24 cellular contexts compared by ENCODE assay signal in genomic region chr3:124934577-124934976, GRCh38. TPM values are rescaled to one million over a fixed set of nuclear protein-coding genes. Genes with fewer than 3 reads are reported as not detected.
A peak's percentile ranks its signal among the peaks of the same experiment; 100 is the strongest.
DNase-seq lines count a peak whose midpoint lies in the region; ATAC-seq and TF ChIP-seq lines count a peak whose summit lies in the region.
"Had no signal": no experiment of that assay in that cellular context is flagged by ENCODE, and none has a peak within 500 bp of the region (broad histone marks: within the 10 kb centered on the region; RNA-seq: fewer than 3 reads in every experiment).

MUC13 (minus strand) TSS chr3:124934751; CDS start chr3:124934712, 39 bp downstream.

- H3K27ac Mint-ChIP-seq in Calu3 (ENCODE audit: unreplicated experiment), result peak within 1 kb of the TSS; percentile 28
- no peak within 1 kb of the TSS for H3K27ac Mint-ChIP-seq in activated CD4-positive, alpha-beta T cell treated with anti-CD3 and anti-CD28 coated beads, Interleukin-2, amount 10 ng/mL, durations not matched to agents 7 days and 5 days
- H3K27ac Mint-ChIP-seq in activated T-cell treated with anti-CD3 and anti-CD28 coated beads, Interleukin-2, amount 50 U/mL, for 72 hours, result no peak within 1 kb of the TSS

- CTCF ChIA-PET in Calu3 (lab: Charles Lee), result interaction anchor here (0.9 to 1.1 kb wide), 4 partner anchors 17 to 546 kb away, joined by 3 to 4 read pairs (median 4); no protein-coding TSS in a partner anchor
- CTCF ChIA-PET in activated CD4-positive, alpha-beta T cell treated with anti-CD3 and anti-CD28 coated beads, Interleukin-2, amount 10 ng/mL, durations not matched to agents 7 days and 5 days (lab: Charles Lee), result no interaction called here

- DNase-seq in Calu3, result peak; percentile 47
- no peak for DNase-seq in Karpas-422
- DNase-seq in body of pancreas, result no peak
- DNase-seq in NAMALWA (ENCODE audit: low spot score), result no peak
- no peak for DNase-seq in activated CD4-positive, alpha-beta T cell treated with anti-CD3 and anti-CD28 coated beads, Interleukin-2, amount 10 ng/mL, durations not matched to agents 7 days and 5 days
- no peak for DNase-seq in activated T-cell treated with anti-CD3 and anti-CD28 coated beads, Interleukin-2, amount 50 U/mL, for 72 hours
- DNase-seq in activated effector memory CD4-positive, alpha-beta T cell treated with Interleukin-2 at 50 U/mL for 16 hours, result no peak
- DNase-seq: activated CD4-positive, alpha-beta T cell treated with anti-CD3 and anti-CD28 coated beads for 4 hours; activated CD8-positive, alpha-beta memory T cell treated with anti-CD3 and anti-CD28 coated beads, Interleukin-2, amount 50 U/mL, for 48 hours; activated naive CD4-positive, alpha-beta T cell treated with anti-CD3 and anti-CD28 coated beads, Interleukin-2, amount 50 U/mL, for 16 hours; dermis blood vessel endothelial cell; DND-41; MM.1S; naive thymus-derived CD4-positive, alpha-beta T cell; NCI-H2081; NCI-H748 treated with DMSO at 0.1 percent for 48 hours; stimulated activated CD4-positive, alpha-beta T cell treated with anti-CD3 and anti-CD28 coated beads, Interleukin-12 subunit alpha, Interleukin-12 subunit beta, amount 100 ng/mL, for 4 hours; stimulated activated naive CD8-positive, alpha-beta T cell treated with anti-CD3 and anti-CD28 coated beads, Interleukin-15, Interleukin-2, amounts not matched to agents 100 U/mL and 50 U/mL, for 24 hours; upper lobe of right lung had no signal

- no peak for TF ChIP-seq POLR2A in body of pancreas (IDR thresholded peaks at IDR 0.05)

- H3K27me3 ChIP-seq in Karpas-422 (ENCODE audit: low read length), result no peaks in the 10 kb centered on the region
- no peaks in the 10 kb centered on the region for H3K27me3 ChIP-seq in body of pancreas
- no peaks in the 10 kb centered on the region for H3K27me3 ChIP-seq in muscle layer of duodenum (ENCODE audit: low read depth, low read length)
- H3K27me3 ChIP-seq: upper lobe of right lung had no signal

- H3K4me1 Mint-ChIP-seq in Calu3 (ENCODE audit: low read depth, unreplicated experiment), result peaks cover 40% of the 10 kb centered on the region
- no peaks in the 10 kb centered on the region for H3K4me1 Mint-ChIP-seq in activated CD4-positive, alpha-beta T cell treated with anti-CD3 and anti-CD28 coated beads, Interleukin-2, amount 10 ng/mL, durations not matched to agents 7 days and 5 days
- H3K4me1 Mint-ChIP-seq in activated T-cell treated with anti-CD3 and anti-CD28 coated beads, Interleukin-2, amount 50 U/mL, for 72 hours (ENCODE audit: low read depth), result no peaks in the 10 kb centered on the region

- 0 out of 2 replicates have a peak within 1 kb of the TSS, but pooled peaks have one; percentile 11 for H2AFZ ChIP-seq in Karpas-422 (ENCODE audit: low read length)

- no peaks in the 10 kb centered on the region for H3K9me3 ChIP-seq in Karpas-422 (ENCODE audit: low read length)
- no peaks in the 10 kb centered on the region for H3K9me3 ChIP-seq in body of pancreas
- peaks cover 0 to 3% of the 10 kb centered on the region in 2 donors for H3K9me3 ChIP-seq in muscle layer of duodenum (ENCODE audit: control insufficient read depth in 1 of 2, low read length in 2 of 2)
- H3K9me3 ChIP-seq: upper lobe of right lung had no signal

- TF ChIP-seq CTCF in Calu3 (IDR thresholded peaks at IDR 0.05; ENCODE audit: unreplicated experiment) (no peak), body of pancreas (IDR thresholded peaks at IDR 0.05) (no peak)

- no peaks in the 10 kb centered on the region for H3K27me3 Mint-ChIP-seq in Calu3 (ENCODE audit: unreplicated experiment)
- H3K27me3 Mint-ChIP-seq in activated CD4-positive, alpha-beta T cell treated with anti-CD3 and anti-CD28 coated beads, Interleukin-2, amount 10 ng/mL, durations not matched to agents 7 days and 5 days, result peaks cover 39% of the 10 kb centered on the region
- H3K27me3 Mint-ChIP-seq in activated T-cell treated with anti-CD3 and anti-CD28 coated beads, Interleukin-2, amount 50 U/mL, for 72 hours (ENCODE audit: low read depth), result peaks cover 37% of the 10 kb centered on the region

- POLR2A ChIA-PET in activated CD4-positive, alpha-beta T cell treated with anti-CD3 and anti-CD28 coated beads, Interleukin-2, amount 10 ng/mL, durations not matched to agents 7 days and 5 days (lab: Charles Lee), result no interaction called here

- H3K9ac ChIP-seq in Karpas-422 (ENCODE audit: low read length), result no peak within 1 kb of the TSS

- H3K4me2 ChIP-seq in Karpas-422 (ENCODE audit: low read depth, low read length, poor library complexity, severe bottlenecking), result no peak within 1 kb of the TSS

- intact Hi-C loops in Calu3 (cut with micrococcal nuclease; ENCODE audit: unreplicated experiment) (no loop called here), body of pancreas (cut with DNase I) (no loop called here)

- H3K9me2 ChIP-seq in Karpas-422 (replicated peaks; ENCODE audit: insufficient read depth, low read length), result no peaks in the 10 kb centered on the region

- peak; percentile 58 for ATAC-seq in body of pancreas
- no peak for ATAC-seq in activated T-cell treated with anti-CD3 and anti-CD28 coated beads, Interleukin-2, amount 50 U/mL, for 72 hours (replicated peaks in 1 of 2)
- ATAC-seq: esophagus mucosa; naive thymus-derived CD4-positive, alpha-beta T cell; stimulated activated naive CD8-positive, alpha-beta T cell treated with anti-CD3 and anti-CD28 coated beads, Interleukin-15, Interleukin-2, amounts not matched to agents 100 U/mL and 50 U/mL, for 24 hours; upper lobe of right lung had no signal

- H3K9me3 Mint-ChIP-seq in Calu3 (ENCODE audit: low read depth, unreplicated experiment), result no peaks in the 10 kb centered on the region
- no peaks in the 10 kb centered on the region for H3K9me3 Mint-ChIP-seq in activated CD4-positive, alpha-beta T cell treated with anti-CD3 and anti-CD28 coated beads, Interleukin-2, amount 10 ng/mL, durations not matched to agents 7 days and 5 days
- no peaks in the 10 kb centered on the region for H3K9me3 Mint-ChIP-seq in activated T-cell treated with anti-CD3 and anti-CD28 coated beads, Interleukin-2, amount 50 U/mL, for 72 hours

- 58 to 60% methylated on average over 5 of the region's 5 CpGs for WGBS in body of pancreas, 2 donors

- no peak within 1 kb of the TSS for H3K4me3 ChIP-seq in Karpas-422 (ENCODE audit: low read length)
- H3K4me3 ChIP-seq in body of pancreas, result no peak within 1 kb of the TSS
- H3K4me3 ChIP-seq in muscle layer of duodenum (ENCODE audit: low read depth in 1 of 2, low read length in 2 of 2), result peak within 1 kb of the TSS in 1 of 2 donors; percentile 63
- H3K4me3 ChIP-seq: upper lobe of right lung had no signal

- H3K36me3 ChIP-seq in Karpas-422 (ENCODE audit: insufficient read depth, low read length) (no peaks in the 10 kb centered on the region), body of pancreas (replicated peaks in 1 of 2; ENCODE audit: insufficient read depth in 1 of 2, low read depth in 2 of 2) (no peaks in the 10 kb centered on the region), muscle layer of duodenum (ENCODE audit: control insufficient read depth in 1 of 2, insufficient read depth in 2 of 2, low read length in 2 of 2) (no peaks in the 10 kb centered on the region)
- H3K36me3 ChIP-seq: upper lobe of right lung had no signal

- H3K36me3 Mint-ChIP-seq in Calu3 (ENCODE audit: insufficient read depth, unreplicated experiment), result no peaks in the 10 kb centered on the region
- no peaks in the 10 kb centered on the region for H3K36me3 Mint-ChIP-seq in activated CD4-positive, alpha-beta T cell treated with anti-CD3 and anti-CD28 coated beads, Interleukin-2, amount 10 ng/mL, durations not matched to agents 7 days and 5 days (ENCODE audit: low read depth)
- no peaks in the 10 kb centered on the region for H3K36me3 Mint-ChIP-seq in activated T-cell treated with anti-CD3 and anti-CD28 coated beads, Interleukin-2, amount 50 U/mL, for 72 hours (ENCODE audit: insufficient read depth in 2 of 2)
- H3K36me3 Mint-ChIP-seq: naive thymus-derived CD4-positive, alpha-beta T cell had no signal

- no peaks in the 10 kb centered on the region for H3K79me2 ChIP-seq in Karpas-422 (ENCODE audit: low read length)

- no peak within 1 kb of the TSS for H3K27ac ChIP-seq in Karpas-422 (ENCODE audit: low read length)
- H3K27ac ChIP-seq in body of pancreas, result peak within 1 kb of the TSS in 2 of 4 donors; percentile 17 to 34
- H3K27ac ChIP-seq in muscle layer of duodenum (ENCODE audit: low read length), result peak within 1 kb of the TSS; percentile 80
- H3K27ac ChIP-seq: upper lobe of right lung had no signal

- no peaks in the 10 kb centered on the region for H3K4me1 ChIP-seq in Karpas-422 (ENCODE audit: low read length)
- H3K4me1 ChIP-seq in body of pancreas, result peaks cover 7% of the 10 kb centered on the region
- no peaks in the 10 kb centered on the region for H3K4me1 ChIP-seq in muscle layer of duodenum (ENCODE audit: control insufficient read depth in 1 of 2, insufficient read depth in 2 of 2, low read length in 2 of 2)
- H3K4me1 ChIP-seq: upper lobe of right lung had no signal

- peak within 1 kb of the TSS; percentile 15 for H3K4me3 Mint-ChIP-seq in Calu3 (ENCODE audit: low read depth, unreplicated experiment)
- H3K4me3 Mint-ChIP-seq in activated CD4-positive, alpha-beta T cell treated with anti-CD3 and anti-CD28 coated beads, Interleukin-2, amount 10 ng/mL, durations not matched to agents 7 days and 5 days, result no peak within 1 kb of the TSS
- H3K4me3 Mint-ChIP-seq in activated T-cell treated with anti-CD3 and anti-CD28 coated beads, Interleukin-2, amount 50 U/mL, for 72 hours, result no peak within 1 kb of the TSS
- H3K4me3 Mint-ChIP-seq: naive thymus-derived CD4-positive, alpha-beta T cell had no signal

- BruUV-seq in Calu3 (replicated peaks; lab: Mats Ljungman, UMichigan), result no TSS peak

- H4K20me1 ChIP-seq in Karpas-422 (ENCODE audit: insufficient read depth, low read depth, low read length), result no peaks in the 10 kb centered on the region

RNA-seq across cellular contexts. Expression of gene MUC13, which starts in this region (rescaled TPM):
- 25.8 and 58.8 TPM in 2 replicates for total RNA-seq in Calu3 (2022)
- 0.07 TPM in 1 of 2 replicates, not detected in the other for total RNA-seq in Karpas-422 (2014; rRNA removed; shearing (Covaris generic); ENCODE audit: low replicate concordance)
- 1 to 10 TPM in 1 of 2 donors, under 1 TPM in 1; 0.66 to 1.6 TPM for total RNA-seq in body of pancreas
- total RNA-seq in activated CD4-positive, alpha-beta T cell treated with anti-CD3 and anti-CD28 coated beads, Interleukin-2, amount 10 ng/mL, durations not matched to agents 7 days and 5 days, result not detected
- not detected for total RNA-seq in activated T-cell treated with anti-CD3 and anti-CD28 coated beads, Interleukin-2, amount 50 U/mL, for 72 hours
- total RNA-seq: A673; dermis blood vessel endothelial cell; esophagus mucosa; lower leg skin; naive thymus-derived CD4-positive, alpha-beta T cell; RPMI7951; upper lobe of right lung had no signal

Comparison
In these comparisons a context has a peak if more than half of its experiments do, and no peak if none do; other contexts are left out.
1. RNA of gene MUC13 (total RNA-seq): 25.8 to 58.8 TPM in Calu3; 0.66 to 1.6 TPM in body of pancreas, 0.07 TPM in Karpas-422, not detected in activated CD4-positive, alpha-beta T cell treated with anti-CD3 and anti-CD28 coated beads, Interleukin-2, amount 10 ng/mL, durations not matched to agents 7 days and 5 days and not detected in activated T-cell treated with anti-CD3 and anti-CD28 coated beads, Interleukin-2, amount 50 U/mL, for 72 hours; every median in the first group is over 10 times any median in the second.